Comparison of ENCODE assay signal across 11 cellular contexts in the genomic region with DNA sequence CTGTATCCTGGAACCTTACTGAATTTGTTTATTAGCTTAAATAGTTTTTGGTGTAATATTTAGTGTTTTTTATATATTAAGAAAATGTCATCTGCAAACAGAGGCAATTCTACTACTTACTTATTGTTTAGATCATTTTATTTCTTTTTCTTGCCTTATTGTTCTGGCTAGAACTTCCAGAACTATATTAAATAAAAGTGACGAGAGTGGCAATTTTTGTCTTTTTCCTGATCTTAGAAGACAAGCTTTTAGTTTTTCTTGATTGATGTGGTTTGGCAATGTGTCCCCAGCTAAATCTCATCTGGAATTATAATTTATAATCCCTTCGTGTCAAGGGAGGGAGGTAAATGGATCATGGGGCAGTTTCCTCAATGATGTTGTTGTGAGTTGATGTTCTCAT.
"Had no signal": no experiment of that assay in that cellular context is flagged by ENCODE, and none has a peak within 500 bp of the region (broad histone marks: within the 10 kb centered on the region; RNA-seq: fewer than 3 reads in every experiment).

No MANE protein-coding gene starts in this region.

- H3K9me3 ChIP-seq: HAP-1 had no signal

- FAIRE-seq: H1, H54 had no signal

- H3K36me3 ChIP-seq: HAP-1 had no signal

- H3K4me1 ChIP-seq: HAP-1 had no signal

- DNase-seq: GM23248, GOT3, H7, H9, HCEC 1CT, HFFc6 had no signal

- H2AFZ ChIP-seq: GM23248, GM23338 had no signal

- H3K4me3 ChIP-seq: GM23248, GM23338, HAP-1 had no signal

- H3K9ac ChIP-seq: GM23248 had no signal

- H3K27ac ChIP-seq: GM23248 had no signal

- H3K4me2 ChIP-seq: GM23338 had no signal

- ATAC-seq: GM23338, HCT116 had no signal
